Comparison of ENCODE assay signal across 9 cellular contexts in genomic region chr3:43690400-43691119, GRCh38. TPM values are rescaled to one million over a fixed set of nuclear protein-coding genes. Genes with fewer than 3 reads are reported as not detected.
DNase-seq lines count a peak whose midpoint lies in the region; ATAC-seq, FAIRE-seq and TF ChIP-seq lines count a peak whose summit lies in the region.
"Had no signal": no experiment of that assay in that cellular context is flagged by ENCODE, and none has a peak within 500 bp of the region (broad histone marks: within the 10 kb centered on the region; RNA-seq: fewer than 3 reads in every experiment).

Gene ABHD5, plus strand, starts transcription at chr3:43690938. Its CDS starts 55 bp downstream, at chr3:43690993.

- H3K4me1 ChIP-seq in kidney (ENCODE audit: control insufficient read depth in 1 of 2, insufficient read depth in 1 of 2, low read depth in 1 of 2, low read length in 2 of 2): peaks cover 0 to 9% of the 10 kb centered on the region in 2 donors

- in situ Hi-C loops in GM18951 (cut with MboI; ENCODE audit: low sequenced_read_pairs, unreplicated experiment): no loop called here

- no peaks in the 10 kb centered on the region for H3K36me3 ChIP-seq in kidney (ENCODE audit: control insufficient read depth in 1 of 2, insufficient read depth in 2 of 2, low read length in 2 of 2)

- H3K27ac ChIP-seq in kidney (ENCODE audit: low read depth in 2 of 2, low read length in 2 of 2): peak within 1 kb of the TSS; percentile 90 to 92

- peak; percentile 83 for ATAC-seq in HG03196 (IDR thresholded peaks at IDR 0.05; ENCODE audit: unreplicated experiment)

- intact Hi-C loops in kidney (cut with DNase I): no loop called here

- H3K4me3 ChIP-seq in AG10803 (ENCODE audit: low read length): peak within 1 kb of the TSS; percentile 88
- H3K4me3 ChIP-seq in kidney (ENCODE audit: low read length in 2 of 2): peak within 1 kb of the TSS; percentile 93 to 94

- TF ChIP-seq POLR2A in GM18951 (IDR thresholded peaks at IDR 0.05; ENCODE audit: extremely low read depth, insufficient read depth, insufficient read length): peak; percentile 100

- H3K9me3 ChIP-seq in kidney (ENCODE audit: control insufficient read depth in 1 of 2, low read length in 2 of 2): no peaks in the 10 kb centered on the region

- peak within 1 kb of the TSS; percentile 74 to 96 for H3K9ac ChIP-seq in kidney (ENCODE audit: low read length in 2 of 2)

- DNase-seq in AG10803 (ENCODE audit: low read depth) (peak; percentile 95), NCI-H446 treated with DMSO at 0.1 percent for 48 hours (lab: John Stamatoyannopoulos, UW) (peak; percentile 69), cerebellar nuclear complex (lab: John Stamatoyannopoulos, UW) (peak; percentile 21 to 70), kidney (peak; percentile 97)
- peak; percentile 92 for DNase-seq in activated CD4-positive, CD25-positive, alpha-beta regulatory T cell treated with anti-CD3 and anti-CD28 coated beads, Interleukin-2, amount 50 U/mL, for 72 hours
- peak; percentile 89 for DNase-seq in stimulated activated CD4-positive, alpha-beta T cell treated with anti-CD3 and anti-CD28 coated beads, Interleukin-15, amount 100 ng/mL, for 24 hours

- peak; percentile 22 for TF ChIP-seq CTCF in AG10803 (conservative IDR thresholded peaks at IDR 0.05; ENCODE audit: low read length)
- TF ChIP-seq CTCF in kidney (IDR thresholded peaks at IDR 0.05; ENCODE audit: borderline replicate concordance, extremely low read depth, insufficient read depth): peak; percentile 35

- no peak for FAIRE-seq in kidney (lab: Jason Lieb, UNC)
- FAIRE-seq: islet of Langerhans had no signal

RNA-seq across cellular contexts. Expression of gene ABHD5, which starts in this region (rescaled TPM):
- total RNA-seq in kidney: 21.1 TPM
- 19.0 TPM for polyA plus RNA-seq in kidney (ENCODE audit: insufficient read depth, low read depth, low replicate concordance)

Comparison
In these comparisons a context has a peak if more than half of its experiments do, and no peak if none do; other contexts are left out.
1. Peak in every context shown above with its lines: DNase-seq, ATAC-seq, H3K4me3 ChIP-seq and H3K27ac ChIP-seq.
2. DNase-seq: peak in every context shown above with its lines; median percentile 97 in kidney; 95 in AG10803; 92 in activated CD4-positive, CD25-positive, alpha-beta regulatory T cell treated with anti-CD3 and anti-CD28 coated beads, Interleukin-2, amount 50 U/mL, for 72 hours; 89 in stimulated activated CD4-positive, alpha-beta T cell treated with anti-CD3 and anti-CD28 coated beads, Interleukin-15, amount 100 ng/mL, for 24 hours; 69 in NCI-H446 treated with DMSO at 0.1 percent for 48 hours; 46 in cerebellar nuclear complex.